Comparison of ENCODE assay signal across 17 cellular contexts in genomic region chr17:29341726-29342125, GRCh38. TPM values are rescaled to one million over a fixed set of nuclear protein-coding genes. Genes with fewer than 3 reads are reported as not detected.
A peak's percentile ranks its signal among the peaks of the same experiment; 100 is the strongest.
DNase-seq lines count a peak whose midpoint lies in the region; ATAC-seq and TF ChIP-seq lines count a peak whose summit lies in the region.
"Had no signal": no experiment of that assay in that cellular context is flagged by ENCODE, and none has a peak within 500 bp of the region (broad histone marks: within the 10 kb centered on the region; RNA-seq: fewer than 3 reads in every experiment).

No MANE protein-coding gene starts in this region.

- no peaks in the 10 kb centered on the region for H3K4me1 ChIP-seq in HEK293 (ENCODE audit: control insufficient read depth, insufficient read depth, low read length)
- H3K4me1 ChIP-seq in suprapubic skin: no peaks in the 10 kb centered on the region

- POLR2A ChIA-PET in HEK293 (lab: Yijun Ruan, JAX): no interaction called here

- H3K27me3 ChIP-seq in suprapubic skin: no peaks in the 10 kb centered on the region

- no peak for TF ChIP-seq EP300 in suprapubic skin (IDR thresholded peaks at IDR 0.05)

- TF ChIP-seq POLR2A in suprapubic skin (IDR thresholded peaks at IDR 0.05): no peak

- CTCF ChIA-PET in HEK293 (lab: Yijun Ruan, JAX): no interaction called here

- 87% methylated on average over 2 of the region's 2 CpGs for WGBS in suprapubic skin

- H3K36me3 ChIP-seq in HEK293 (ENCODE audit: control insufficient read depth in 2 of 2, insufficient read depth in 1 of 2, low read length in 2 of 2) (no peaks in the 10 kb centered on the region), suprapubic skin (no peaks in the 10 kb centered on the region)

- H3K27ac ChIP-seq in HEK293 (ENCODE audit: extremely low read depth, low read depth, low read length) (no peak overlapping the region), suprapubic skin (no peak overlapping the region)

- no peak for TF ChIP-seq CTCF in HEK293 (tag by site-specific recombination; IDR thresholded peaks at IDR 0.05)
- no peak for TF ChIP-seq CTCF in omental fat pad (IDR thresholded peaks at IDR 0.05)
- no peak for TF ChIP-seq CTCF in suprapubic skin (IDR thresholded peaks at IDR 0.05)

- peak; percentile 54 for DNase-seq in AG20443 (ENCODE audit: low spot score)
- DNase-seq in SIG-M5 (lab: John Stamatoyannopoulos, UW): peak; percentile 50
- peak; percentile 20 for DNase-seq in fibroblast of the conjunctiva (ENCODE audit: low read depth)
- no peak for DNase-seq in omental fat pad (ENCODE audit: low spot score)
- DNase-seq in sciatic nerve (ENCODE audit: low spot score): no peak
- DNase-seq in suprapubic skin (ENCODE audit: low spot score in 2 of 2): no peak
- DNase-seq: activated CD8-positive, alpha-beta memory T cell treated with anti-CD3 and anti-CD28 coated beads, Interleukin-2, amount 10 ng/mL, durations not matched to agents 7 days and 5 days; activated effector memory CD4-positive, alpha-beta T cell treated with anti-CD3 and anti-CD28 coated beads, Interleukin-2, amount 50 U/mL, for 16 hours; amygdala; endodermal cell; natural killer cell; NCI-H1105; NCI-H2171 treated with DMSO at 0.1 percent for 48 hours; stimulated activated naive CD4-positive, alpha-beta T cell treated with Interleukin-2 at 50 U/mL for 16 hours had no signal

- intact Hi-C loops in sciatic nerve (cut with DNase I): no loop called here

- ATAC-seq in GM19452 (IDR thresholded peaks at IDR 0.05; ENCODE audit: unreplicated experiment): no peak
- ATAC-seq in omental fat pad (ENCODE audit: low FRiP score): no peak
- no peak for ATAC-seq in sciatic nerve
- ATAC-seq: activated CD8-positive, alpha-beta memory T cell treated with anti-CD3 and anti-CD28 coated beads, Interleukin-2, amount 10 ng/mL, durations not matched to agents 7 days and 5 days; natural killer cell; Right ventricle myocardium inferior had no signal

- H3K9me3 ChIP-seq in HEK293 (ENCODE audit: control insufficient read depth, insufficient read depth, low read depth, low read length): no peaks in the 10 kb centered on the region
- H3K9me3 ChIP-seq in suprapubic skin: no peaks in the 10 kb centered on the region

- H3K4me3 ChIP-seq in HEK293 (ENCODE audit: low read depth, low read length) (no peak overlapping the region), suprapubic skin (no peak overlapping the region)

TF ChIP-seq in HEK293, 187 proteins besides CTCF, POLR2A, EP300 and RAD21:
- TF ChIP-seq ZNF366 (tag by site-specific recombination; conservative IDR thresholded peaks at IDR 0.05) (peak; percentile 5; the same call in 1 of the 2 replicates), ZNF600 (tag by site-specific recombination; IDR thresholded peaks at IDR 0.05) (no peak)

RNA-seq across cellular contexts. Expression of gene NUFIP2, which starts 47.8 kb away (rescaled TPM):
- 10 to 100 TPM; 36.5 to 62.3 (median 44.2) TPM for total RNA-seq in omental fat pad
- total RNA-seq in sciatic nerve: 53.9 TPM
- total RNA-seq in suprapubic skin: 10 to 100 TPM; 31.0 to 36.4 (median 35.6) TPM

RNA-seq across cellular contexts. Expression of gene TAOK1, which starts 48.4 kb away (rescaled TPM):
- total RNA-seq in omental fat pad: 10 to 100 TPM; 60.3 to 84.2 (median 64.3) TPM
- total RNA-seq in sciatic nerve: 101 TPM
- total RNA-seq in suprapubic skin: 10 to 100 TPM; 42.1 to 58.3 (median 51.2) TPM

Comparison
In these comparisons a context has a peak if more than half of its experiments do, and no peak if none do; other contexts are left out.
1. DNase-seq: peak in AG20443 (single experiment), SIG-M5 (single experiment) and fibroblast of the conjunctiva (single experiment); none in omental fat pad (single experiment), sciatic nerve (single experiment) and suprapubic skin (0 of 2).